ENCODE assay signal across 8 cellular contexts in genomic region chr19:38851622-38852230, GRCh38. TPM values are rescaled to one million over a fixed set of nuclear protein-coding genes. Genes with fewer than 3 reads are reported as not detected.
DNase-seq lines count a peak whose midpoint lies in the region; ATAC-seq and TF ChIP-seq lines count a peak whose summit lies in the region.

No MANE protein-coding gene starts in this region.

- peak overlapping the region; percentile 95 for H3K27ac ChIP-seq in A673 (ENCODE audit: low read depth, low read length, poor library complexity, severe bottlenecking)
- H3K27ac ChIP-seq in Karpas-422 (ENCODE audit: low read length) = peak overlapping the region; percentile 83
- peak overlapping the region; percentile 99 to 100 (median 100) for H3K27ac ChIP-seq in Peyer's patch
- peak overlapping the region; percentile 95 for H3K27ac ChIP-seq in fibroblast of lung (ENCODE audit: insufficient read depth, low read length)
- peak overlapping the region; percentile 95 for H3K27ac ChIP-seq in naive thymus-derived CD4-positive, alpha-beta T cell (ENCODE audit: low read depth, low read length)

- TF ChIP-seq POLR2A in Peyer's patch (IDR thresholded peaks at IDR 0.05) = peak; percentile 65 to 93

- H3K9me3 Mint-ChIP-seq in naive thymus-derived CD4-positive, alpha-beta T cell = peaks cover 0 to 9% (median 0%) of the 10 kb centered on the region in 11 donors
- no peaks in the 10 kb centered on the region for H3K9me3 Mint-ChIP-seq in stimulated activated effector memory CD8-positive, alpha-beta T cell treated with anti-CD3 and anti-CD28 coated beads, Interleukin-12 subunit alpha, Interleukin-12 subunit beta, amount 100 ng/mL, for 72 hours

- H3K27ac Mint-ChIP-seq in naive thymus-derived CD4-positive, alpha-beta T cell = peak overlapping the region; percentile 94 to 100 (median 99)
- H3K27ac Mint-ChIP-seq in stimulated activated effector memory CD8-positive, alpha-beta T cell treated with anti-CD3 and anti-CD28 coated beads, Interleukin-12 subunit alpha, Interleukin-12 subunit beta, amount 100 ng/mL, for 72 hours = peak overlapping the region; percentile 98

- H3K9me3 ChIP-seq in A673 (ENCODE audit: low read depth, low read length, poor library complexity, severe bottlenecking) (no peaks in the 10 kb centered on the region), Karpas-422 (ENCODE audit: low read length) (no peaks in the 10 kb centered on the region), Peyer's patch (no peaks in the 10 kb centered on the region), fibroblast of lung (ENCODE audit: control insufficient read depth, insufficient read depth, low read depth, low read length) (no peaks in the 10 kb centered on the region)
- H3K9me3 ChIP-seq in naive thymus-derived CD4-positive, alpha-beta T cell (ENCODE audit: control insufficient read depth in 2 of 3, low read length in 3 of 3) = no peaks in the 10 kb centered on the region

- TF ChIP-seq CTCF in A673 (conservative IDR thresholded peaks at IDR 0.05; ENCODE audit: low read depth, low read length) (no peak), Peyer's patch (IDR thresholded peaks at IDR 0.05) (no peak), fibroblast of lung (conservative IDR thresholded peaks at IDR 0.05 in 1 of 2, IDR thresholded peaks at IDR 0.05 in 1 of 2; ENCODE audit: low read depth in 1 of 2, low read length in 2 of 2) (no peak)

- peak overlapping the region; percentile 96 for H3K9ac ChIP-seq in Karpas-422 (ENCODE audit: low read length)
- H3K9ac ChIP-seq in fibroblast of lung (ENCODE audit: insufficient read depth, low read length) = peak overlapping the region; percentile 83

- H3K79me2 ChIP-seq in Karpas-422 (ENCODE audit: low read length) = peaks cover 25% of the 10 kb centered on the region
- peaks cover 24% of the 10 kb centered on the region for H3K79me2 ChIP-seq in fibroblast of lung (ENCODE audit: control insufficient read depth, insufficient read depth, low read length)

- no peaks in the 10 kb centered on the region for H3K27me3 ChIP-seq in A673 (replicated peaks; ENCODE audit: insufficient read depth, low read depth, low read length, poor library complexity)
- H3K27me3 ChIP-seq in Karpas-422 (ENCODE audit: low read length) = no peaks in the 10 kb centered on the region
- no peaks in the 10 kb centered on the region for H3K27me3 ChIP-seq in Peyer's patch
- H3K27me3 ChIP-seq in fibroblast of lung (ENCODE audit: control insufficient read depth, insufficient read depth, low read length) = no peaks in the 10 kb centered on the region
- H3K27me3 ChIP-seq in naive thymus-derived CD4-positive, alpha-beta T cell (ENCODE audit: control insufficient read depth in 2 of 2, insufficient read depth in 2 of 2, low read length in 2 of 2) = no peaks in the 10 kb centered on the region

- peaks cover 17% of the 10 kb centered on the region for H4K20me1 ChIP-seq in Karpas-422 (ENCODE audit: insufficient read depth, low read depth, low read length)
- no peaks in the 10 kb centered on the region for H4K20me1 ChIP-seq in fibroblast of lung (ENCODE audit: control insufficient read depth, extremely low read depth, insufficient read depth, low read length)

- H3K36me3 ChIP-seq in A673 (ENCODE audit: insufficient read depth, low read length, poor library complexity, severe bottlenecking) (peaks cover 22% of the 10 kb centered on the region), Karpas-422 (ENCODE audit: insufficient read depth, low read length) (peaks cover 22% of the 10 kb centered on the region), Peyer's patch (peaks cover 0 to 11% (median 0%) of the 10 kb centered on the region in 3 donors), fibroblast of lung (ENCODE audit: control insufficient read depth, insufficient read depth, low read length) (peaks cover 5% of the 10 kb centered on the region)
- H3K36me3 ChIP-seq in naive thymus-derived CD4-positive, alpha-beta T cell (ENCODE audit: control insufficient read depth in 2 of 3, insufficient read depth in 3 of 3, low read length in 3 of 3) = peaks cover 7 to 18% (median 7%) of the 10 kb centered on the region in 3 experiments

- ATAC-seq in GM19023 (IDR thresholded peaks at IDR 0.05; ENCODE audit: unreplicated experiment) = peak; percentile 20
- ATAC-seq in naive thymus-derived CD4-positive, alpha-beta T cell = peak; percentile 30
- peak; percentile 12 for ATAC-seq in stimulated activated effector memory CD8-positive, alpha-beta T cell treated with anti-CD3 and anti-CD28 coated beads, Interleukin-12 subunit alpha, Interleukin-12 subunit beta, amount 100 ng/mL, for 72 hours

- intact Hi-C loops in A673 (cut with micrococcal nuclease; ENCODE audit: unreplicated experiment) = loop anchor here (2.0 kb wide), 2 partner anchors 47 to 79 kb away; partner anchors contain the start of genes MRPS12, NFKBIB, SARS2 and SIRT2
- intact Hi-C loops in naive thymus-derived CD4-positive, alpha-beta T cell (cut with micrococcal nuclease) = loop anchor here (1.0 to 5.0 kb wide), 11 partner anchors 18 to 1436 kb away; partner anchors contain the start of genes EIF3K (in 2 of the 2), ACTN4 (in 1 of the 2), AKT2 (in 1 of the 2) and FAM98C (in 1 of the 2)

- H3K36me3 Mint-ChIP-seq in naive thymus-derived CD4-positive, alpha-beta T cell = peaks cover 0 to 19% (median 15%) of the 10 kb centered on the region in 5 donors
- H3K36me3 Mint-ChIP-seq in stimulated activated effector memory CD8-positive, alpha-beta T cell treated with anti-CD3 and anti-CD28 coated beads, Interleukin-12 subunit alpha, Interleukin-12 subunit beta, amount 100 ng/mL, for 72 hours = peaks cover 59% of the 10 kb centered on the region

- no TSS peak for BruUV-seq in A673 (replicated peaks; lab: Mats Ljungman, UMichigan)

- no peak overlapping the region for H2AFZ ChIP-seq in Karpas-422 (ENCODE audit: low read length)
- no peak overlapping the region for H2AFZ ChIP-seq in fibroblast of lung (ENCODE audit: low read length)

- H3K4me1 Mint-ChIP-seq in naive thymus-derived CD4-positive, alpha-beta T cell = peaks cover 19 to 57% (median 42%) of the 10 kb centered on the region in 7 donors
- H3K4me1 Mint-ChIP-seq in stimulated activated effector memory CD8-positive, alpha-beta T cell treated with anti-CD3 and anti-CD28 coated beads, Interleukin-12 subunit alpha, Interleukin-12 subunit beta, amount 100 ng/mL, for 72 hours = peaks cover 50% of the 10 kb centered on the region

- H3K4me2 ChIP-seq in Karpas-422 (ENCODE audit: low read depth, low read length, poor library complexity, severe bottlenecking) (peak overlapping the region; percentile 82), fibroblast of lung (ENCODE audit: extremely low read depth, insufficient read depth, low read length) (peak overlapping the region; percentile 100)

- DNase-seq in A673 (ENCODE audit: low spot score) (peak; percentile 94), Karpas-422 (peak; percentile 98), Peyer's patch (peak; percentile 95 to 98 (median 96)), fibroblast of lung (ENCODE audit: low read depth in 2 of 2) (peak; percentile 85 to 90)
- peak; percentile 75 to 83 for DNase-seq in activated T-helper 1 cell treated with anti-CD3 and anti-CD28 coated beads, Interleukin-2, amount 50 U/mL, for 16 hours (ENCODE audit: low read depth in 1 of 2, low spot score in 1 of 2)
- peak; percentile 82 to 94 (median 87) for DNase-seq in naive thymus-derived CD4-positive, alpha-beta T cell
- DNase-seq in stimulated activated effector memory CD8-positive, alpha-beta T cell treated with anti-CD3 and anti-CD28 coated beads, Interleukin-12 subunit alpha, Interleukin-12 subunit beta, amount 100 ng/mL, for 72 hours (ENCODE audit: low spot score in 2 of 2) = peak; percentile 88 to 95

- H3K9me2 ChIP-seq in Karpas-422 (replicated peaks; ENCODE audit: insufficient read depth, low read length) = no peaks in the 10 kb centered on the region

- POLR2A ChIA-PET in A673 (lab: Charles Lee; ENCODE audit: low non-redundant PET) = no interaction called here
- POLR2A ChIA-PET in naive thymus-derived CD4-positive, alpha-beta T cell (lab: Charles Lee) = interaction anchor here (0.6 to 11.2 kb wide), 16 partner anchors 8 to 234 kb away, joined by 3 to 317 read pairs (median 4); partner anchors contain the start of genes ACTN4, ECH1, MAP4K1 and MRPS12

- H3K4me1 ChIP-seq in A673 (ENCODE audit: insufficient read depth, low read length, poor library complexity, severe bottlenecking) (peaks cover 13% of the 10 kb centered on the region), Karpas-422 (ENCODE audit: low read length) (peaks cover 38% of the 10 kb centered on the region), Peyer's patch (peaks cover 0 to 26% (median 19%) of the 10 kb centered on the region in 4 donors), fibroblast of lung (ENCODE audit: control insufficient read depth, extremely low read depth, insufficient read depth, low read length) (peaks cover 11% of the 10 kb centered on the region)
- H3K4me1 ChIP-seq in naive thymus-derived CD4-positive, alpha-beta T cell (ENCODE audit: control insufficient read depth in 2 of 2, insufficient read depth in 2 of 2, low read length in 2 of 2) = peaks cover 26 to 27% of the 10 kb centered on the region in 2 donors

- peak overlapping the region; percentile 88 to 99 (median 96) for H3K4me3 Mint-ChIP-seq in naive thymus-derived CD4-positive, alpha-beta T cell
- peak overlapping the region; percentile 94 for H3K4me3 Mint-ChIP-seq in stimulated activated effector memory CD8-positive, alpha-beta T cell treated with anti-CD3 and anti-CD28 coated beads, Interleukin-12 subunit alpha, Interleukin-12 subunit beta, amount 100 ng/mL, for 72 hours

- peaks cover 0 to 5% (median 0%) of the 10 kb centered on the region in 5 donors for H3K27me3 Mint-ChIP-seq in naive thymus-derived CD4-positive, alpha-beta T cell

- CTCF ChIA-PET in A673 (lab: Charles Lee) = no interaction called here
- CTCF ChIA-PET in naive thymus-derived CD4-positive, alpha-beta T cell (lab: Charles Lee) = interaction anchor here (0.9 to 3.3 kb wide), 4 partner anchors 9 to 36 kb away, joined by 3 to 20 read pairs (median 8); partner anchors contain the start of gene RINL

- H3K4me3 ChIP-seq in A673 (ENCODE audit: low read depth, low read length, poor library complexity, severe bottlenecking) (peak overlapping the region; percentile 88), Karpas-422 (ENCODE audit: low read length) (peak overlapping the region; percentile 85), Peyer's patch (peak overlapping the region; percentile 83 to 96 (median 94)), fibroblast of lung (replicated peaks in 1 of 4; ENCODE audit: control extremely low read depth in 1 of 4, insufficient read depth in 1 of 4, low read depth in 3 of 4, low read length in 4 of 4) (peak overlapping the region; percentile 68 to 82 (median 73))
- H3K4me3 ChIP-seq in naive thymus-derived CD4-positive, alpha-beta T cell (ENCODE audit: low read length) = peak overlapping the region; percentile 88

RNA-seq across cellular contexts. Expression of gene HNRNPL, which starts 1.9 kb away (rescaled TPM):
- total RNA-seq in A673 (2021) (642 and 647 TPM in 2 replicates), Peyer's patch (100 to 1,000 TPM; 149 to 229 (median 186) TPM), fibroblast of lung (144 and 184 TPM in 2 replicates)
- total RNA-seq in Karpas-422 (2014; rRNA removed; shearing (Covaris generic); ENCODE audit: low replicate concordance) = 212 and 217 TPM in 2 replicates
- 189 and 275 TPM in 2 replicates for polyA plus RNA-seq in fibroblast of lung
- polyA plus RNA-seq in fibroblast of lung (2012) = 309 and 382 TPM in 2 replicates
- polyA minus RNA-seq in fibroblast of lung (ENCODE audit: low replicate concordance) = 386 and 558 TPM in 2 replicates
- 100 to 1,000 TPM; 339 to 539 (median 505) TPM for total RNA-seq in naive thymus-derived CD4-positive, alpha-beta T cell
- 10 to 100 TPM; 70.6 to 78.7 TPM for polyA plus RNA-seq in naive thymus-derived CD4-positive, alpha-beta T cell

RNA-seq across cellular contexts. Expression of gene ECH1, which starts 20.1 kb away (rescaled TPM):
- total RNA-seq in A673 (2021) (83.1 and 102 TPM in 2 replicates), Peyer's patch (100 to 1,000 TPM; 138 to 276 (median 156) TPM), fibroblast of lung (41.1 and 46.4 TPM in 2 replicates)
- 150 and 162 TPM in 2 replicates for total RNA-seq in Karpas-422 (2014; rRNA removed; shearing (Covaris generic); ENCODE audit: low replicate concordance)
- 37.8 and 40.0 TPM in 2 replicates for polyA plus RNA-seq in fibroblast of lung
- 50.7 and 65.7 TPM in 2 replicates for polyA plus RNA-seq in fibroblast of lung (2012)
- polyA minus RNA-seq in fibroblast of lung (ENCODE audit: low replicate concordance) = 36.2 and 177 TPM in 2 replicates
- 100 to 1,000 TPM in 4 of 5 experiments, 10 to 100 TPM in 1; 71.9 to 149 (median 114) TPM for total RNA-seq in naive thymus-derived CD4-positive, alpha-beta T cell
- polyA plus RNA-seq in naive thymus-derived CD4-positive, alpha-beta T cell = 100 to 1,000 TPM; 216 to 279 TPM

RNA-seq across cellular contexts. Expression of gene RINL, which starts 26.3 kb away (rescaled TPM):
- total RNA-seq in A673 (2021) = 5.7 and 7.4 TPM in 2 replicates
- total RNA-seq in Karpas-422 (2014; rRNA removed; shearing (Covaris generic); ENCODE audit: low replicate concordance) = 69.3 and 77.5 TPM in 2 replicates
- 10 to 100 TPM in 1 of 4 donors, 1 to 10 TPM in 3; 4.6 to 22.3 (median 7.2) TPM for total RNA-seq in Peyer's patch
- 2.6 and 3.5 TPM in 2 replicates for total RNA-seq in fibroblast of lung
- 0.59 and 0.86 TPM in 2 replicates for polyA plus RNA-seq in fibroblast of lung
- polyA plus RNA-seq in fibroblast of lung (2012) = 1.1 and 1.7 TPM in 2 replicates
- 1.6 TPM in 1 of 2 replicates, not detected in the other for polyA minus RNA-seq in fibroblast of lung (ENCODE audit: low replicate concordance)
- 10 to 100 TPM; 32.8 to 75.9 (median 64.0) TPM for total RNA-seq in naive thymus-derived CD4-positive, alpha-beta T cell
- polyA plus RNA-seq in naive thymus-derived CD4-positive, alpha-beta T cell = 10 to 100 TPM; 35.3 to 36.1 TPM

RNA-seq across cellular contexts. Expression of gene LGALS4, which starts 39.0 kb away (rescaled TPM):
- 0.32 and 0.81 TPM in 2 replicates for total RNA-seq in A673 (2021)
- total RNA-seq in Karpas-422 (2014; rRNA removed; shearing (Covaris generic); ENCODE audit: low replicate concordance) = 0.52 and 1.4 TPM in 2 replicates
- 1,000 to 10,000 TPM; 1,215 to 4,170 (median 2,579) TPM for total RNA-seq in Peyer's patch
- total RNA-seq in fibroblast of lung = not detected in 2 replicates
- not detected in 2 replicates for polyA plus RNA-seq in fibroblast of lung
- not detected in 2 replicates for polyA plus RNA-seq in fibroblast of lung (2012)
- not detected in 2 replicates for polyA minus RNA-seq in fibroblast of lung (ENCODE audit: low replicate concordance)
- 1 to 10 TPM; 2.3 to 9.8 (median 7.2) TPM for total RNA-seq in naive thymus-derived CD4-positive, alpha-beta T cell
- under 1 TPM; 0.13 to 0.31 TPM for polyA plus RNA-seq in naive thymus-derived CD4-positive, alpha-beta T cell

RNA-seq across cellular contexts. Expression of gene SIRT2, which starts 47.7 kb away (rescaled TPM):
- total RNA-seq in A673 (2021) = 30.0 and 32.2 TPM in 2 replicates
- total RNA-seq in Karpas-422 (2014; rRNA removed; shearing (Covaris generic); ENCODE audit: low replicate concordance) = 19.5 and 24.7 TPM in 2 replicates
- total RNA-seq in Peyer's patch = 10 to 100 TPM; 40.4 to 90.9 (median 78.6) TPM
- 50.8 and 51.7 TPM in 2 replicates for total RNA-seq in fibroblast of lung
- 38.7 and 45.4 TPM in 2 replicates for polyA plus RNA-seq in fibroblast of lung
- 43.4 and 47.9 TPM in 2 replicates for polyA plus RNA-seq in fibroblast of lung (2012)
- polyA minus RNA-seq in fibroblast of lung (ENCODE audit: low replicate concordance) = 86.2 and 118 TPM in 2 replicates
- 10 to 100 TPM; 42.9 to 78.5 (median 54.0) TPM for total RNA-seq in naive thymus-derived CD4-positive, alpha-beta T cell
- polyA plus RNA-seq in naive thymus-derived CD4-positive, alpha-beta T cell = 10 to 100 TPM; 30.7 to 39.5 TPM

Comparison
In these comparisons a context has a peak if more than half of its experiments do, and no peak if none do; other contexts are left out.
1. Peak in every context shown above with its lines: DNase-seq, ATAC-seq, H3K4me3 ChIP-seq and H3K27ac ChIP-seq.